In the genomic region with DNA sequence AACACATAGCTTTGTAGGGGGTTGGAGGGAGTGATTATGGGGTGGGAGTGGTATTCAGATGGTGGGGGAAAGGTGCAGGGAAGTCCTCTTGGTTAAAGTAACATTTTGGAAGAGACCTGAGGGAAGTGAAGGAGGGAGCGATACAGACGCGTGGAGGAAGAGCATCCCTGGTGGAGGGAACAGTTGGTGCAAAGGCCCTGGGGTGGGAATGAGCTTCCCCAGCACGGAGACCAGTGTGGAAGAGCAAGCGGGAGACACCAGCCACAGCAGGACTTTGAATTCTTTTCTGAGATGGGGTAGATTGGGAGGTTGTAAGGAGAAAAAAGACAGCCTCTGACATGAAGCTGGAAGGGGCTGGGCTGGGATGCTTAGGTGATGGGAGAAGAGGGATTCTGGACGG, we compare ENCODE assay signal across 12 cellular contexts. TPM values are rescaled to one million over a fixed set of nuclear protein-coding genes. Genes with fewer than 3 reads are reported as not detected.
DNase-seq lines count a peak whose midpoint lies in the region; ATAC-seq and TF ChIP-seq lines count a peak whose summit lies in the region.
"Had no signal": no experiment of that assay in that cellular context is flagged by ENCODE, and none has a peak within 500 bp of the region (broad histone marks: within the 10 kb centered on the region; RNA-seq: fewer than 3 reads in every experiment).

No MANE protein-coding gene starts in this region.

- intact Hi-C loops in IMR-90 (cut with micrococcal nuclease), result no loop called here
- intact Hi-C loops in colonic mucosa (cut with DNase I), result no loop called here

- H3K18ac ChIP-seq in IMR-90 (ENCODE audit: low read depth, low read length), result peak overlapping the region; percentile 68

- DNase-seq in IMR-90 (no peak), endodermal cell (no peak), neural progenitor cell (ENCODE audit: low spot score) (no peak), colonic mucosa (no peak), AML-193 (lab: John Stamatoyannopoulos, UW) (no peak)
- DNase-seq: NCI-H774 had no signal

- H3K9me1 ChIP-seq in IMR-90 (ENCODE audit: insufficient read depth, low read length), result peaks cover 3% of the 10 kb centered on the region; the same call in 1 of the 2 replicates

- 0 out of 2 replicates have a peak overlapping the region, but pooled peaks have one; percentile 14 for H3K56ac ChIP-seq in IMR-90 (ENCODE audit: extremely low read depth, insufficient read depth, low read length)

- peak overlapping the region in 9 of 11 experiments; percentile 36 to 78 (median 69); a peak in 15 of 22 replicates for H3K27ac ChIP-seq in BLaER1 treated with 17β-estradiol and CSF1 and Interleukin-3, amounts not matched to agents 10 nM and 100 nM
- peak overlapping the region; percentile 62; the same call in 1 of the 2 replicates for H3K27ac ChIP-seq in IMR-90 (ENCODE audit: insufficient read depth, low read length)
- no peak overlapping the region for H3K27ac ChIP-seq in endodermal cell (ENCODE audit: low read depth, low read length)
- no peak overlapping the region for H3K27ac ChIP-seq in neural progenitor cell
- no peak overlapping the region for H3K27ac ChIP-seq in colonic mucosa
- H3K27ac ChIP-seq: HL-60 had no signal

- H3K36me3 Mint-ChIP-seq in endodermal cell (ENCODE audit: low read depth) (no peaks in the 10 kb centered on the region), neural progenitor cell (no peaks in the 10 kb centered on the region)

- ATAC-seq in IMR-90 (ENCODE audit: low read depth) (no peak), HG02981 (IDR thresholded peaks at IDR 0.05; ENCODE audit: unreplicated experiment) (no peak), GM19395 (IDR thresholded peaks at IDR 0.05; ENCODE audit: unreplicated experiment) (no peak)

- H3K27me3 Mint-ChIP-seq in endodermal cell (ENCODE audit: insufficient read depth), result peaks cover 77% of the 10 kb centered on the region
- peaks cover 28% of the 10 kb centered on the region for H3K27me3 Mint-ChIP-seq in neural progenitor cell (ENCODE audit: insufficient read depth, low read depth)

- peak overlapping the region; percentile 12 for H2BK5ac ChIP-seq in IMR-90 (ENCODE audit: low read depth, low read length, poor library complexity, severe bottlenecking)

- 0 out of 2 replicates have a peak, but pooled peaks have one; percentile 8 for TF ChIP-seq CTCF in IMR-90 (conservative IDR thresholded peaks at IDR 0.05; ENCODE audit: low read depth, low read length)
- peak; percentile 25 for TF ChIP-seq CTCF in endodermal cell (conservative IDR thresholded peaks at IDR 0.05)
- TF ChIP-seq CTCF in neural progenitor cell (IDR thresholded peaks at IDR 0.05), result no peak
- no peak for TF ChIP-seq CTCF in colonic mucosa (IDR thresholded peaks at IDR 0.05)

- CTCF ChIA-PET in IMR-90 (lab: Yijun Ruan, JAX), result interaction anchor here (1.4 to 2.9 kb wide), 2 partner anchors 24 to 187 kb away, joined by 4 to 6 read pairs; a partner anchor contains a TSS

- peak overlapping the region in 8 of 10 experiments; percentile 50 to 65 (median 56); a peak in 13 of 20 replicates for H3K4me3 ChIP-seq in BLaER1 treated with 17β-estradiol and CSF1 and Interleukin-3, amounts not matched to agents 10 nM and 100 nM
- H3K4me3 ChIP-seq in IMR-90 (ENCODE audit: insufficient read depth, low read depth, low read length) (no peak overlapping the region), endodermal cell (ENCODE audit: low read length) (peak overlapping the region; percentile 76), neural progenitor cell (peak overlapping the region; percentile 50), colonic mucosa (no peak overlapping the region)

- H3F3A ChIP-seq in neural progenitor cell (ENCODE audit: low read depth), result peaks cover 25% of the 10 kb centered on the region

- WGBS in IMR-90 (ENCODE audit: extremely low coverage in 2 of 2, insufficient read length in 1 of 2), 2 experiments, result 87% methylated on average over 3 of the region's 6 CpGs; no CpG with 5 or more reads in 1 of the 2 experiments
- 75 to 85% methylated on average over 6 of the region's 6 CpGs for WGBS in endodermal cell (ENCODE audit: insufficient coverage in 1 of 2, insufficient read length in 1 of 2), 2 experiments

- peak overlapping the region; percentile 88 to 99 (median 97) for H3K4me2 ChIP-seq in BLaER1 treated with 17β-estradiol and CSF1 and Interleukin-3, amounts not matched to agents 10 nM and 100 nM
- no peak overlapping the region for H3K4me2 ChIP-seq in IMR-90 (ENCODE audit: low read depth, low read length)
- peak overlapping the region; percentile 79 for H3K4me2 ChIP-seq in neural progenitor cell

- in situ Hi-C loops in IMR-90 (cut with MboI; ENCODE audit: low sequenced_read_pairs), result no loop called here

- BruUV-seq in IMR-90 (replicated peaks; lab: Mats Ljungman, UMichigan), result no TSS peak

- dilution Hi-C loops in IMR-90 (cut with HindIII; ENCODE audit: low sequenced_read_pairs, unreplicated experiment), result no loop called here

- H4K5ac ChIP-seq in IMR-90 (ENCODE audit: low read depth, low read length), result peak overlapping the region; percentile 26

- H3K4me3 Mint-ChIP-seq in endodermal cell (peak overlapping the region; percentile 64), neural progenitor cell (peak overlapping the region; percentile 84)

- TF ChIP-seq RAD21 in IMR-90 (IDR thresholded peaks at IDR 0.05; ENCODE audit: low read length), result peak; percentile 29; the same call in 1 of the 2 replicates

- peak overlapping the region; percentile 60 for H2AK9ac ChIP-seq in IMR-90 (replicated peaks; ENCODE audit: low read depth, low read length, poor library complexity)

- peak overlapping the region in 9 of 11 experiments; percentile 49 to 79 (median 75); a peak in 16 of 22 replicates for H3K9ac ChIP-seq in BLaER1 treated with 17β-estradiol and CSF1 and Interleukin-3, amounts not matched to agents 10 nM and 100 nM
- H3K9ac ChIP-seq in IMR-90 (ENCODE audit: low read depth, low read length), result peak overlapping the region; percentile 64
- no peak overlapping the region for H3K9ac ChIP-seq in endodermal cell (ENCODE audit: extremely low read depth, low read length, poor library complexity, severe bottlenecking)
- no peak overlapping the region for H3K9ac ChIP-seq in neural progenitor cell
- H3K9ac ChIP-seq in colonic mucosa (ENCODE audit: low read depth in 2 of 2, low read length in 2 of 2), result no peak overlapping the region

- H2BK120ac ChIP-seq in IMR-90 (ENCODE audit: low read depth, low read length), result peak overlapping the region; percentile 53

- POLR2A ChIA-PET in IMR-90 (lab: Charles Lee; ENCODE audit: unreplicated experiment), result interaction anchor here (0.6 kb wide), 1 partner anchor 192 kb away, joined by 4 read pairs; no protein-coding TSS in a partner anchor

- no peaks in the 10 kb centered on the region for H3K36me3 ChIP-seq in BLaER1 treated with 17β-estradiol and CSF1 and Interleukin-3, amounts not matched to agents 10 nM and 100 nM
- H3K36me3 ChIP-seq in IMR-90 (ENCODE audit: control insufficient read depth, insufficient read depth, low read length), result no peaks in the 10 kb centered on the region; the same call in 1 of the 2 replicates
- H3K36me3 ChIP-seq in endodermal cell (ENCODE audit: control insufficient read depth, insufficient read depth, low read length), result no peaks in the 10 kb centered on the region
- H3K36me3 ChIP-seq in neural progenitor cell, result no peaks in the 10 kb centered on the region
- H3K36me3 ChIP-seq in colonic mucosa, result no peaks in the 10 kb centered on the region

- peak overlapping the region; percentile 79 for H2AK5ac ChIP-seq in IMR-90 (ENCODE audit: low read depth, low read length)

- peak overlapping the region; percentile 0; the same call in 1 of the 3 replicates for H2BK15ac ChIP-seq in IMR-90 (ENCODE audit: low read depth, low read length)

- peak overlapping the region; percentile 86 for H4K91ac ChIP-seq in IMR-90 (ENCODE audit: insufficient read depth, low read depth, low read length)

- peak overlapping the region; percentile 62 to 72; a peak in 3 of 4 replicates for H4K8ac ChIP-seq in IMR-90 (ENCODE audit: low read depth in 2 of 2, low read length in 2 of 2)

- peaks cover 34 to 63% (median 47%) of the 10 kb centered on the region in 10 experiments for H3K4me1 ChIP-seq in BLaER1 treated with 17β-estradiol and CSF1 and Interleukin-3, amounts not matched to agents 10 nM and 100 nM
- H3K4me1 ChIP-seq in IMR-90 (ENCODE audit: control insufficient read depth, insufficient read depth, low read length), result peaks cover 24% of the 10 kb centered on the region
- H3K4me1 ChIP-seq in endodermal cell (ENCODE audit: control insufficient read depth, insufficient read depth, low read length), result no peaks in the 10 kb centered on the region
- peaks cover 14% of the 10 kb centered on the region for H3K4me1 ChIP-seq in neural progenitor cell
- peaks cover 19% of the 10 kb centered on the region for H3K4me1 ChIP-seq in colonic mucosa

- H2AFZ ChIP-seq in IMR-90 (replicated peaks; ENCODE audit: low read length, poor library complexity) (no peak overlapping the region), neural progenitor cell (replicated peaks) (no peak overlapping the region)

- H3K27ac Mint-ChIP-seq in endodermal cell (no peak overlapping the region), neural progenitor cell (no peak overlapping the region)

- no peak overlapping the region for H3K14ac ChIP-seq in IMR-90 (replicated peaks; ENCODE audit: low read depth, low read length)

- peak overlapping the region; percentile 5 for H3K23ac ChIP-seq in IMR-90 (ENCODE audit: low read depth, low read length)

- H3K9me3 Mint-ChIP-seq in endodermal cell, result no peaks in the 10 kb centered on the region
- H3K9me3 Mint-ChIP-seq in neural progenitor cell, result peaks cover 2% of the 10 kb centered on the region

- H3K79me1 ChIP-seq in IMR-90 (ENCODE audit: low read depth in 1 of 2, low read length in 2 of 2), result peaks cover 4 to 6% of the 10 kb centered on the region in 2 experiments; a peak in 2 of 4 replicates

- H2BK20ac ChIP-seq in IMR-90 (ENCODE audit: low read depth, low read length), result peak overlapping the region; percentile 30

- H3K9me3 ChIP-seq in BLaER1 treated with 17β-estradiol and CSF1 and Interleukin-3, amounts not matched to agents 10 nM and 100 nM (replicated peaks in 1 of 11), result no peaks in the 10 kb centered on the region
- no peaks in the 10 kb centered on the region for H3K9me3 ChIP-seq in IMR-90 (ENCODE audit: control insufficient read depth, insufficient read depth, low read length)
- no peaks in the 10 kb centered on the region for H3K9me3 ChIP-seq in endodermal cell (ENCODE audit: control insufficient read depth, low read length)
- H3K9me3 ChIP-seq in neural progenitor cell (ENCODE audit: low read depth), result no peaks in the 10 kb centered on the region
- no peaks in the 10 kb centered on the region for H3K9me3 ChIP-seq in colonic mucosa

- H3K27me3 ChIP-seq in BLaER1 treated with 17β-estradiol and CSF1 and Interleukin-3, amounts not matched to agents 10 nM and 100 nM, result peaks cover 0 to 19% (median 0%) of the 10 kb centered on the region in 11 experiments; a peak in 6 of 22 replicates
- no peaks in the 10 kb centered on the region for H3K27me3 ChIP-seq in IMR-90 (ENCODE audit: control insufficient read depth, insufficient read depth, low read length)
- peaks cover 65% of the 10 kb centered on the region for H3K27me3 ChIP-seq in endodermal cell (ENCODE audit: control insufficient read depth, insufficient read depth, low read length, poor library complexity, severe bottlenecking)
- H3K27me3 ChIP-seq in neural progenitor cell, result peaks cover 49% of the 10 kb centered on the region
- H3K27me3 ChIP-seq in colonic mucosa, result no peaks in the 10 kb centered on the region

- peak overlapping the region; percentile 87 for H3K4ac ChIP-seq in IMR-90 (ENCODE audit: low read depth, low read length)

- no peak for TF ChIP-seq POLR2A in IMR-90 (IDR thresholded peaks at IDR 0.05; ENCODE audit: low read depth, low read length)

- H4K20me1 ChIP-seq in BLaER1 treated with 17β-estradiol and CSF1 and Interleukin-3, amounts not matched to agents 10 nM and 100 nM, result peaks cover 0 to 8% (median 0%) of the 10 kb centered on the region in 11 experiments; a peak in 2 of 22 replicates
- no peaks in the 10 kb centered on the region; the same call in 1 of the 2 replicates for H4K20me1 ChIP-seq in IMR-90 (ENCODE audit: insufficient read depth, low read length)
- peaks cover 4% of the 10 kb centered on the region for H4K20me1 ChIP-seq in neural progenitor cell (ENCODE audit: low read depth)

- H3K4me1 Mint-ChIP-seq in endodermal cell, result peaks cover 5% of the 10 kb centered on the region
- peaks cover 22% of the 10 kb centered on the region for H3K4me1 Mint-ChIP-seq in neural progenitor cell

- H3K79me2 ChIP-seq in neural progenitor cell (ENCODE audit: low read depth), result no peaks in the 10 kb centered on the region

RNA-seq across cellular contexts. Expression of a gene that starts 23.5 kb away (rescaled TPM):
- 11.4 and 14.5 TPM in 2 replicates for total RNA-seq in IMR-90 (2012; rRNA removed)
- polyA plus RNA-seq in IMR-90 (2012; rRNA removed), result 10.2 and 11.2 TPM in 2 replicates
- polyA plus RNA-seq in IMR-90 (2012; cell fraction: cytosol; rRNA removed), result 9.9 and 24.8 TPM in 2 replicates
- polyA plus RNA-seq in IMR-90 (2012; cell fraction: nucleus; rRNA removed; ENCODE audit: low replicate concordance), result 16.2 and 25.0 TPM in 2 replicates
- total RNA-seq in endodermal cell, result 1 to 10 TPM; 9.2 to 9.8 TPM
- polyA plus RNA-seq in endodermal cell (2013, experiment 1 of 2), result 5.2 TPM
- polyA plus RNA-seq in endodermal cell (2013, experiment 2 of 2), result 4.6 TPM
- total RNA-seq in neural progenitor cell (ENCODE audit: low replicate concordance), result 2.5 and 4.3 TPM in 2 replicates
- 100 to 1,000 TPM in 1 of 2 donors, 10 to 100 TPM in 1; 69.6 to 120 TPM for total RNA-seq in colonic mucosa

RNA-seq across cellular contexts. Expression of a gene that starts 49.4 kb away (rescaled TPM):
- total RNA-seq in IMR-90 (2012; rRNA removed), result not detected in 2 replicates
- not detected in 2 replicates for polyA plus RNA-seq in IMR-90 (2012; rRNA removed)
- not detected in 2 replicates for polyA plus RNA-seq in IMR-90 (2012; cell fraction: cytosol; rRNA removed)
- polyA plus RNA-seq in IMR-90 (2012; cell fraction: nucleus; rRNA removed; ENCODE audit: low replicate concordance), result 0.10 TPM in 1 of 2 replicates, not detected in the other
- not detected for total RNA-seq in endodermal cell
- not detected for polyA plus RNA-seq in endodermal cell (2013, experiment 1 of 2)
- not detected for polyA plus RNA-seq in endodermal cell (2013, experiment 2 of 2)
- total RNA-seq in neural progenitor cell (ENCODE audit: low replicate concordance), result not detected in 2 replicates
- total RNA-seq in colonic mucosa, result not detected
- total RNA-seq: esophagus mucosa, renal cortical epithelial cell had no signal

Comparison
In these comparisons a context has a peak if more than half of its experiments do, and no peak if none do; other contexts are left out.
1. H3K27ac ChIP-seq: peak in BLaER1 treated with 17β-estradiol and CSF1 and Interleukin-3, amounts not matched to agents 10 nM and 100 nM (9 of 11) and IMR-90 (single experiment); none in endodermal cell (single experiment), neural progenitor cell (single experiment) and colonic mucosa (single experiment).
2. H3K4me3 ChIP-seq: peak in BLaER1 treated with 17β-estradiol and CSF1 and Interleukin-3, amounts not matched to agents 10 nM and 100 nM (8 of 10), endodermal cell (single experiment) and neural progenitor cell (single experiment); none in IMR-90 (single experiment) and colonic mucosa (single experiment).
3. H3K9ac ChIP-seq: peak in BLaER1 treated with 17β-estradiol and CSF1 and Interleukin-3, amounts not matched to agents 10 nM and 100 nM (9 of 11) and IMR-90 (single experiment); none in endodermal cell (single experiment), neural progenitor cell (single experiment) and colonic mucosa (0 of 2).
4. CTCF ChIP-seq: peak in IMR-90 (single experiment) and endodermal cell (single experiment); none in neural progenitor cell (single experiment) and colonic mucosa (single experiment).